Comparison of ENCODE assay signal across 19 cellular contexts in the genomic region with DNA sequence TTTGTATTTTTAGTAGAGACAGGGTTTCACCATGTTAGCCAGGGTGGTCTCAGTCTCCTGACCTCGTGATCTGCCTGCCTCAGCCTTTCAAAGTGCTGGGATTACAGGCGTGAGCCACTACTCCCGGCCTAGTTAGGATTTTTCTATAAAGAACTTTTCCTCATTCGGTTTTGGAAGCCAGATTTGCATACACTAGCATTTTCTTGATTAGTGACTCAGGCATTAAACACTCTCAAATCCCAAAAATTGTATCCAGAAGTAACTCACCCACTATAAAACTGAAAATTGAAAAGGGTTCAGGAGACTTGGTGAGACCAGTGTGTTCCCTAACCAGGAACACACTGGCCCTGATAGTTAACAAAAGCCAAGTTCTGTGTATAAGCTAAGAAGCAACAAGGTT. TPM values are rescaled to one million over a fixed set of nuclear protein-coding genes. Genes with fewer than 3 reads are reported as not detected.
DNase-seq lines count a peak whose midpoint lies in the region; ATAC-seq and TF ChIP-seq lines count a peak whose summit lies in the region.
"Had no signal": no experiment of that assay in that cellular context is flagged by ENCODE, and none has a peak within 500 bp of the region (broad histone marks: within the 10 kb centered on the region; RNA-seq: fewer than 3 reads in every experiment).

No MANE protein-coding gene starts in this region.

- H3K36me3 ChIP-seq in CD4-positive, CD25-positive, alpha-beta regulatory T cell (ENCODE audit: control insufficient read depth, insufficient read depth, low read length), result no peaks in the 10 kb centered on the region
- no peaks in the 10 kb centered on the region for H3K36me3 ChIP-seq in HUES6 (ENCODE audit: control insufficient read depth, insufficient read depth, low read length)
- H3K36me3 ChIP-seq in body of pancreas (replicated peaks in 1 of 2; ENCODE audit: insufficient read depth in 1 of 2, low read depth in 2 of 2), result no peaks in the 10 kb centered on the region
- H3K36me3 ChIP-seq in Karpas-422 (ENCODE audit: insufficient read depth, low read length), result no peaks in the 10 kb centered on the region

- intact Hi-C loops in body of pancreas (cut with DNase I), result no loop called here
- intact Hi-C loops in activated CD4-positive, alpha-beta T cell treated with anti-CD3 and anti-CD28 coated beads for 36 hours (cut with DNase I, micrococcal nuclease), result no loop called here

- DNase-seq in CD4-positive, CD25-positive, alpha-beta regulatory T cell, result no peak
- no peak for DNase-seq in body of pancreas
- no peak for DNase-seq in progenitor cell of endocrine pancreas (ENCODE audit: low spot score, unreplicated experiment)
- DNase-seq in activated CD4-positive, alpha-beta T cell treated with anti-CD3 and anti-CD28 coated beads for 36 hours, result no peak
- DNase-seq in Karpas-422, result no peak
- DNase-seq: activated CD8-positive, alpha-beta T cell treated with anti-CD3 and anti-CD28 coated beads, Interleukin-2, amount 10 ng/mL, durations not matched to agents 7 days and 5 days; AML-193; Calu3; effector memory CD8-positive, alpha-beta T cell; hypothalamus; NCI-H146; NCI-H226; stimulated activated CD4-positive, alpha-beta T cell treated with anti-CD3 and anti-CD28 coated beads, Interleukin-1b, Interleukin-23, amount 100 ng/mL, for 48 hours; T-cell had no signal

- TF ChIP-seq CTCF in body of pancreas (IDR thresholded peaks at IDR 0.05) (no peak), progenitor cell of endocrine pancreas (IDR thresholded peaks at IDR 0.05; ENCODE audit: unreplicated experiment) (no peak)

- no peak overlapping the region for H3K4me3 ChIP-seq in CD4-positive, CD25-positive, alpha-beta regulatory T cell (ENCODE audit: low read depth, low read length)
- no peak overlapping the region for H3K4me3 ChIP-seq in HUES6 (ENCODE audit: low read depth, low read length)
- no peak overlapping the region for H3K4me3 ChIP-seq in body of pancreas
- H3K4me3 ChIP-seq in Karpas-422 (ENCODE audit: low read length), result no peak overlapping the region

- H3K9me3 Mint-ChIP-seq in CD4-positive, CD25-positive, alpha-beta regulatory T cell, result no peaks in the 10 kb centered on the region
- H3K9me3 Mint-ChIP-seq in progenitor cell of endocrine pancreas (ENCODE audit: low read depth), result no peaks in the 10 kb centered on the region
- no peaks in the 10 kb centered on the region for H3K9me3 Mint-ChIP-seq in activated CD4-positive, alpha-beta T cell treated with anti-CD3 and anti-CD28 coated beads for 36 hours (ENCODE audit: low read depth)
- H3K9me3 Mint-ChIP-seq: activated T-helper 1 cell treated with anti-CD3 and anti-CD28 coated beads, Interleukin-12 subunit alpha, Interleukin-12 subunit beta, Interleukin-2, Interleukin-4 antibody, amounts not matched to agents 30 ng/mL and 10 ng/mL and 1 ng/mL, durations not matched to agents 14 hours and 24 hours and 36 hours; effector memory CD8-positive, alpha-beta T cell; T-cell had no signal

- H3K27me3 Mint-ChIP-seq in CD4-positive, CD25-positive, alpha-beta regulatory T cell, result no peaks in the 10 kb centered on the region
- no peaks in the 10 kb centered on the region for H3K27me3 Mint-ChIP-seq in progenitor cell of endocrine pancreas
- no peaks in the 10 kb centered on the region for H3K27me3 Mint-ChIP-seq in activated CD4-positive, alpha-beta T cell treated with anti-CD3 and anti-CD28 coated beads for 36 hours
- H3K27me3 Mint-ChIP-seq: effector memory CD8-positive, alpha-beta T cell; T-cell had no signal

- POLR2A ChIA-PET in activated CD4-positive, alpha-beta T cell treated with anti-CD3 and anti-CD28 coated beads for 36 hours (lab: Charles Lee), result no interaction called here

- H3K9me3 ChIP-seq in CD4-positive, CD25-positive, alpha-beta regulatory T cell (ENCODE audit: control insufficient read depth in 2 of 2, low read length in 2 of 2), result no peaks in the 10 kb centered on the region
- no peaks in the 10 kb centered on the region for H3K9me3 ChIP-seq in HUES6 (ENCODE audit: control insufficient read depth, insufficient read depth, low read depth, low read length)
- H3K9me3 ChIP-seq in body of pancreas, result no peaks in the 10 kb centered on the region
- no peaks in the 10 kb centered on the region for H3K9me3 ChIP-seq in Karpas-422 (ENCODE audit: low read length)

- peaks cover 36 to 48% (median 46%) of the 10 kb centered on the region in 4 donors for H3K4me1 Mint-ChIP-seq in CD4-positive, CD25-positive, alpha-beta regulatory T cell
- peaks cover 13% of the 10 kb centered on the region for H3K4me1 Mint-ChIP-seq in progenitor cell of endocrine pancreas (ENCODE audit: low read depth)
- peaks cover 43% of the 10 kb centered on the region for H3K4me1 Mint-ChIP-seq in activated CD4-positive, alpha-beta T cell treated with anti-CD3 and anti-CD28 coated beads for 36 hours

- H3K4me3 Mint-ChIP-seq in CD4-positive, CD25-positive, alpha-beta regulatory T cell, result no peak overlapping the region
- no peak overlapping the region for H3K4me3 Mint-ChIP-seq in progenitor cell of endocrine pancreas (ENCODE audit: low read depth)
- H3K4me3 Mint-ChIP-seq in activated CD4-positive, alpha-beta T cell treated with anti-CD3 and anti-CD28 coated beads for 36 hours, result no peak overlapping the region
- H3K4me3 Mint-ChIP-seq: activated CD8-positive, alpha-beta T cell treated with anti-CD3 and anti-CD28 coated beads, Interleukin-2, amount 10 ng/mL, durations not matched to agents 7 days and 5 days; activated T-helper 1 cell treated with anti-CD3 and anti-CD28 coated beads, Interleukin-12 subunit alpha, Interleukin-12 subunit beta, Interleukin-2, Interleukin-4 antibody, amounts not matched to agents 30 ng/mL and 10 ng/mL and 1 ng/mL, durations not matched to agents 14 hours and 24 hours and 36 hours; effector memory CD8-positive, alpha-beta T cell; T-cell had no signal

- whole genome bisulfite sequencing in body of pancreas, 2 donors, result 78 to 83% methylated on average over 4 of the region's 4 CpGs

- H3K27me3 ChIP-seq in CD4-positive, CD25-positive, alpha-beta regulatory T cell (ENCODE audit: control insufficient read depth, insufficient read depth, low read length), result no peaks in the 10 kb centered on the region
- H3K27me3 ChIP-seq in HUES6 (ENCODE audit: control insufficient read depth, insufficient read depth, low read length) (no peaks in the 10 kb centered on the region), body of pancreas (no peaks in the 10 kb centered on the region), Karpas-422 (ENCODE audit: low read length) (no peaks in the 10 kb centered on the region)

- CTCF ChIA-PET in activated CD4-positive, alpha-beta T cell treated with anti-CD3 and anti-CD28 coated beads for 36 hours (lab: Charles Lee), result no interaction called here

- H3K4me2 ChIP-seq in Karpas-422 (ENCODE audit: low read depth, low read length, poor library complexity, severe bottlenecking), result no peak overlapping the region

- H3K9me2 ChIP-seq in Karpas-422 (replicated peaks; ENCODE audit: insufficient read depth, low read length), result no peaks in the 10 kb centered on the region

- H4K20me1 ChIP-seq in Karpas-422 (ENCODE audit: insufficient read depth, low read depth, low read length), result no peaks in the 10 kb centered on the region; the same call in 1 of the 2 replicates

- no peak for ATAC-seq in CD4-positive, CD25-positive, alpha-beta regulatory T cell (ENCODE audit: low read depth in 2 of 2)
- ATAC-seq in body of pancreas (no peak), GM19463 (IDR thresholded peaks at IDR 0.05; ENCODE audit: unreplicated experiment) (no peak)
- no peak for ATAC-seq in activated CD4-positive, alpha-beta T cell treated with anti-CD3 and anti-CD28 coated beads for 36 hours
- ATAC-seq: activated CD8-positive, alpha-beta T cell treated with anti-CD3 and anti-CD28 coated beads, Interleukin-2, amount 10 ng/mL, durations not matched to agents 7 days and 5 days; effector memory CD8-positive, alpha-beta T cell; HCT116; T-cell had no signal

- peak overlapping the region in 2 of 3 donors; percentile 15 to 83 for H3K27ac Mint-ChIP-seq in CD4-positive, CD25-positive, alpha-beta regulatory T cell
- peak overlapping the region; percentile 77 for H3K27ac Mint-ChIP-seq in progenitor cell of endocrine pancreas
- no peak overlapping the region for H3K27ac Mint-ChIP-seq in activated CD4-positive, alpha-beta T cell treated with anti-CD3 and anti-CD28 coated beads for 36 hours
- H3K27ac Mint-ChIP-seq: activated CD8-positive, alpha-beta T cell treated with anti-CD3 and anti-CD28 coated beads, Interleukin-2, amount 10 ng/mL, durations not matched to agents 7 days and 5 days; activated T-helper 1 cell treated with anti-CD3 and anti-CD28 coated beads, Interleukin-12 subunit alpha, Interleukin-12 subunit beta, Interleukin-2, Interleukin-4 antibody, amounts not matched to agents 30 ng/mL and 10 ng/mL and 1 ng/mL, durations not matched to agents 14 hours and 24 hours and 36 hours; T-cell had no signal

- H3K9ac ChIP-seq in HUES6 (ENCODE audit: low read length) (no peak overlapping the region), Karpas-422 (ENCODE audit: low read length) (no peak overlapping the region)

- no peak overlapping the region for H3K27ac ChIP-seq in CD4-positive, CD25-positive, alpha-beta regulatory T cell (ENCODE audit: insufficient read depth, low read length, poor library complexity, severe bottlenecking)
- H3K27ac ChIP-seq in HUES6 (ENCODE audit: low read depth, low read length) (peak overlapping the region; percentile 56; the same call in 1 of the 2 replicates), body of pancreas (peak overlapping the region in 3 of 4 donors; percentile 86 to 92 (median 86)), Karpas-422 (ENCODE audit: low read length) (no peak overlapping the region)
- H3K27ac ChIP-seq: RWPE1 had no signal

- H2AFZ ChIP-seq in Karpas-422 (ENCODE audit: low read length), result no peak overlapping the region

- TF ChIP-seq POLR2A in body of pancreas (IDR thresholded peaks at IDR 0.05), result no peak

- peaks cover 81% of the 10 kb centered on the region for H3K79me2 ChIP-seq in Karpas-422 (ENCODE audit: low read length)

- peaks cover 3% of the 10 kb centered on the region for H3K4me1 ChIP-seq in CD4-positive, CD25-positive, alpha-beta regulatory T cell (ENCODE audit: control insufficient read depth, insufficient read depth, low read length, poor library complexity, severe bottlenecking)
- H3K4me1 ChIP-seq in HUES6 (ENCODE audit: control insufficient read depth, insufficient read depth, low read length), result peaks cover 38% of the 10 kb centered on the region
- peaks cover 71% of the 10 kb centered on the region for H3K4me1 ChIP-seq in body of pancreas
- peaks cover 81% of the 10 kb centered on the region for H3K4me1 ChIP-seq in Karpas-422 (ENCODE audit: low read length)

- no peaks in the 10 kb centered on the region for H3K36me3 Mint-ChIP-seq in CD4-positive, CD25-positive, alpha-beta regulatory T cell
- no peaks in the 10 kb centered on the region for H3K36me3 Mint-ChIP-seq in progenitor cell of endocrine pancreas (ENCODE audit: insufficient read depth)
- H3K36me3 Mint-ChIP-seq in activated CD4-positive, alpha-beta T cell treated with anti-CD3 and anti-CD28 coated beads for 36 hours (ENCODE audit: low read depth), result peaks cover 3% of the 10 kb centered on the region

RNA-seq across cellular contexts. Expression of gene EIF2AK3, which starts 25.2 kb away (rescaled TPM):
- 36.9 TPM for total RNA-seq in CD4-positive, CD25-positive, alpha-beta regulatory T cell
- polyA plus RNA-seq in CD4-positive, CD25-positive, alpha-beta regulatory T cell, result 1 to 10 TPM; 4.5 to 8.1 (median 6.2) TPM
- total RNA-seq in body of pancreas (10 to 100 TPM; 42.5 to 43.6 TPM), progenitor cell of endocrine pancreas (20.5 and 28.1 TPM in 2 replicates)
- 10 to 100 TPM; 15.9 to 25.1 TPM for total RNA-seq in activated CD4-positive, alpha-beta T cell treated with anti-CD3 and anti-CD28 coated beads for 36 hours
- total RNA-seq in Karpas-422 (2014; rRNA removed; shearing (Covaris generic); ENCODE audit: low replicate concordance), result 10.7 and 18.4 TPM in 2 replicates

Comparison
In these comparisons a context has a peak if more than half of its experiments do, and no peak if none do; other contexts are left out.
1. H3K27ac ChIP-seq: peak in HUES6 (single experiment) and body of pancreas (3 of 4); none in CD4-positive, CD25-positive, alpha-beta regulatory T cell (single experiment) and Karpas-422 (single experiment).